ENCODE assay signal across 29 cellular contexts in genomic region chr13:55615080-55615479, GRCh38.
"Had no signal": no experiment of that assay in that cellular context is flagged by ENCODE, and none has a peak within 500 bp of the region (broad histone marks: within the 10 kb centered on the region; RNA-seq: fewer than 3 reads in every experiment).

No MANE protein-coding gene starts in this region.

- DNase-seq: activated CD4-positive, alpha-beta memory T cell treated with anti-CD3 and anti-CD28 coated beads for 36 hours; activated CD4-positive, alpha-beta T cell treated with anti-CD3 and anti-CD28 coated beads, Interleukin-2, amount 10 ng/mL, durations not matched to agents 24 days and 14 days; activated CD4-positive, CD25-positive, alpha-beta regulatory T cell treated with anti-CD3 and anti-CD28 coated beads, Interleukin-2, amount 50 U/mL, for 72 hours; activated CD8-positive, alpha-beta memory T cell treated with anti-CD3 and anti-CD28 coated beads, Interleukin-2, amount 50 U/mL, for 4 hours; activated effector memory CD4-positive, alpha-beta T cell treated with anti-CD3 and anti-CD28 coated beads, Interleukin-2, amount 50 U/mL, for 16 hours; activated naive CD4-positive, alpha-beta T cell treated with anti-CD3 and anti-CD28 coated beads, Interleukin-2, amount 10 ng/mL, durations not matched to agents 7 days and 5 days; activated naive CD8-positive, alpha-beta T cell treated with anti-CD3 and anti-CD28 coated beads, Interleukin-2, amount 10 ng/mL, durations not matched to agents 7 days and 5 days; activated T-cell treated with anti-CD3 and anti-CD28 coated beads, Interleukin-2, amount 50 U/mL, for 1 hour; central memory CD4-positive, alpha-beta T cell; endodermal cell; foreskin fibroblast; head of caudate nucleus; hippocampal formation; left cardiac atrium; mammary epithelial cell; naive B cell; nucleus accumbens; pancreas; sigmoid colon; stimulated activated CD4-positive, alpha-beta T cell treated with anti-CD3 and anti-CD28 coated beads, Interleukin-1b, Interleukin-23, amount 100 ng/mL, for 48 hours; stimulated activated CD4-positive, alpha-beta T cell treated with anti-CD3 and anti-CD28 coated beads, Interleukin-4, amount 100 ng/mL, for 4 hours; stimulated activated naive B cell treated with anti-CD40 and anti-IgM and Interleukin-4, amounts not matched to agents 10 μg/mL and 1 μg/mL and 100 μg/mL, for 72 hours; stomach; thyroid gland; upper lobe of left lung had no signal

- H3K27me3 ChIP-seq: pancreas, sigmoid colon, stomach, thyroid gland, upper lobe of left lung, vagina had no signal

- H3K36me3 ChIP-seq: pancreas, prostate gland, sigmoid colon, stomach, thyroid gland, upper lobe of left lung, vagina had no signal

- H3K4me3 ChIP-seq: pancreas, prostate gland, sigmoid colon, smooth muscle cell, stomach, thyroid gland, upper lobe of left lung, vagina had no signal

- H3K4me1 ChIP-seq: pancreas, prostate gland, sigmoid colon, stomach, thyroid gland, upper lobe of left lung, vagina had no signal

- H3K27ac ChIP-seq: pancreas, prostate gland, sigmoid colon, stomach, thyroid gland, upper lobe of left lung, vagina had no signal

- ATAC-seq: esophagus mucosa; left cardiac atrium; pancreas; stimulated activated naive B cell treated with anti-CD40 and anti-IgM and Interleukin-4, amounts not matched to agents 10 μg/mL and 1 μg/mL and 100 μg/mL, for 72 hours had no signal

- H3K9me3 ChIP-seq: pancreas, prostate gland, sigmoid colon, stomach, thyroid gland, upper lobe of left lung, vagina had no signal

- H3K4me2 ChIP-seq: smooth muscle cell had no signal
